Comparison of ENCODE assay signal across 14 cellular contexts in the genomic region with DNA sequence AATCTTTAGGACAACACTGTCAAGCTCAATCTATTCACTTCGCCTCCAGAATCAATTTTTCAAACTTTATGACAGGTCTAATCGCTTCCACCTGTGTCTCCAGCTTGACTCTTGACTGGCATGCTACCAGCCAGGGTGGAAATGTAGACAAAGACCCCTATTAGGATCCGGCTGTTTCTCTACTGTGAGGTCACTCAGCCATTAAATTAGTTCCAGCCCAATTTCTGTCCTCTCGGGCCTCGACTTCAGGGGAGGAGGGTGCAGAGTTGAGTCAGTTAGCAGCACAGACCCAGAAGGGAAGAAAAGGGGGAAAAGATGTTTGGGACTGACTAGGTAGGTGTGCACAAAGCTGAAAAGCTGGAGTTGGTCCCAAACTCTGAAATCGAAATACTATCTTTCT.
"Had no signal": no experiment of that assay in that cellular context is flagged by ENCODE, and none has a peak within 500 bp of the region (broad histone marks: within the 10 kb centered on the region; RNA-seq: fewer than 3 reads in every experiment).

No MANE protein-coding gene starts in this region.

- ATAC-seq: activated CD4-positive, CD25-positive, alpha-beta regulatory T cell treated with anti-CD3 and anti-CD28 coated beads, Interleukin-2, amount 50 U/mL, for 24 hours; activated T-helper 17 cell treated with anti-CD3 and anti-CD28 coated beads, Interleukin-2, amount 50 U/mL, for 72 hours; stimulated activated memory B cell treated with anti-CD40 and anti-IgM and Interleukin-4, amounts not matched to agents 10 μg/mL and 1 μg/mL and 100 μg/mL, for 72 hours had no signal

- DNase-seq: activated naive CD4-positive, alpha-beta T cell treated with Interleukin-2 at 50 U/mL for 16 hours; anterior cingulate cortex; cortex of kidney; effector CD4-positive, alpha-beta T cell; hippocampal formation; left ventricle myocardium inferior; naive B cell; stimulated activated CD4-positive, alpha-beta T cell treated with anti-CD3 and anti-CD28 coated beads, Interleukin-2, amount 100 ng/mL, for 48 hours; thyroid gland had no signal

- H3K4me1 ChIP-seq: thyroid gland had no signal

- H3K27me3 ChIP-seq: esophagus muscularis mucosa, neutrophil, thyroid gland had no signal

- H3K36me3 ChIP-seq: neutrophil had no signal

- H3K4me3 ChIP-seq: esophagus muscularis mucosa, left ventricle myocardium inferior, thyroid gland had no signal

- H3K27ac ChIP-seq: esophagus muscularis mucosa, neutrophil, thyroid gland had no signal

- H3K9me3 ChIP-seq: esophagus muscularis mucosa, neutrophil, thyroid gland had no signal
